Comparison of ENCODE assay signal across 8 cellular contexts in genomic region chr19:34556500-34556899, GRCh38.
DNase-seq lines count a peak whose midpoint lies in the region; ATAC-seq and TF ChIP-seq lines count a peak whose summit lies in the region.

No MANE protein-coding gene starts in this region.

- H3K27ac ChIP-seq in upper lobe of right lung (no peak overlapping the region), stomach (no peak overlapping the region), suprapubic skin (no peak overlapping the region)

- peak; percentile 50 for ATAC-seq in upper lobe of right lung

- 0 to 3% (median 1%) methylated on average over 3 of the region's 3 CpGs for WGBS in stomach, 5 donors
- 11% methylated on average over 3 of the region's 3 CpGs for WGBS in suprapubic skin

- peak; percentile 28 for DNase-seq in stimulated activated CD4-positive, alpha-beta T cell treated with anti-CD3 and anti-CD28 coated beads, Interleukin-1b, Interleukin-23, amount 100 ng/mL, for 48 hours
- no peak for DNase-seq in stimulated activated CD4-positive, alpha-beta T cell treated with anti-CD3 and anti-CD28 coated beads, Interleukin-4, amount 100 ng/mL, for 24 hours
- DNase-seq in OCI-M2 (lab: John Stamatoyannopoulos, UW; ENCODE audit: unreplicated experiment) (peak; percentile 52), foreskin fibroblast (peak; percentile 9 to 26), upper lobe of right lung (no peak), stomach (no peak), MV-4-11 (lab: John Stamatoyannopoulos, UW) (no peak), suprapubic skin (ENCODE audit: low spot score in 2 of 2) (no peak)

- H3K9me3 ChIP-seq in upper lobe of right lung (no peaks in the 10 kb centered on the region), stomach (peaks cover 0 to 4% (median 0%) of the 10 kb centered on the region in 4 donors), suprapubic skin (no peaks in the 10 kb centered on the region)

- TF ChIP-seq POLR2A in stomach (IDR thresholded peaks at IDR 0.05) (no peak), suprapubic skin (IDR thresholded peaks at IDR 0.05) (no peak)

- no peak overlapping the region for H3K4me3 ChIP-seq in foreskin fibroblast (ENCODE audit: low read depth in 1 of 2, low read length in 2 of 2)
- H3K4me3 ChIP-seq in upper lobe of right lung: no peak overlapping the region
- H3K4me3 ChIP-seq in stomach: no peak overlapping the region
- H3K4me3 ChIP-seq in suprapubic skin: no peak overlapping the region

- no peaks in the 10 kb centered on the region for H3K36me3 ChIP-seq in upper lobe of right lung
- H3K36me3 ChIP-seq in stomach: no peaks in the 10 kb centered on the region
- no peaks in the 10 kb centered on the region for H3K36me3 ChIP-seq in suprapubic skin

- TF ChIP-seq CTCF in foreskin fibroblast (IDR thresholded peaks at IDR 0.05; ENCODE audit: low read depth, low read length): peak; percentile 28
- peak; percentile 46 for TF ChIP-seq CTCF in upper lobe of right lung (IDR thresholded peaks at IDR 0.05)
- TF ChIP-seq CTCF in stomach (IDR thresholded peaks at IDR 0.05): peak in 3 of 7 experiments; percentile 19 to 21 (median 20)
- TF ChIP-seq CTCF in suprapubic skin (IDR thresholded peaks at IDR 0.05): peak in 1 of 2 donors; percentile 28

- H3K27me3 ChIP-seq in upper lobe of right lung: no peaks in the 10 kb centered on the region
- peaks cover 0 to 11% (median 5%) of the 10 kb centered on the region in 3 donors for H3K27me3 ChIP-seq in stomach
- H3K27me3 ChIP-seq in suprapubic skin: peaks cover 3% of the 10 kb centered on the region

- H3K4me1 ChIP-seq in upper lobe of right lung (no peaks in the 10 kb centered on the region), stomach (no peaks in the 10 kb centered on the region), suprapubic skin (no peaks in the 10 kb centered on the region)

- TF ChIP-seq EP300 in stomach (IDR thresholded peaks at IDR 0.05) (no peak), suprapubic skin (IDR thresholded peaks at IDR 0.05) (no peak)

- intact Hi-C loops in upper lobe of right lung (cut with DNase I): no loop called here
- intact Hi-C loops in stomach (cut with DNase I; ENCODE audit: low total_unique reads): no loop called here

Comparison
In these comparisons a context has a peak if more than half of its experiments do, and no peak if none do; other contexts are left out.
1. DNase-seq: peak in stimulated activated CD4-positive, alpha-beta T cell treated with anti-CD3 and anti-CD28 coated beads, Interleukin-1b, Interleukin-23, amount 100 ng/mL, for 48 hours (single experiment), OCI-M2 (single experiment) and foreskin fibroblast (2 of 2); none in stimulated activated CD4-positive, alpha-beta T cell treated with anti-CD3 and anti-CD28 coated beads, Interleukin-4, amount 100 ng/mL, for 24 hours (single experiment), upper lobe of right lung (single experiment), stomach (single experiment), MV-4-11 (single experiment) and suprapubic skin (0 of 2).